20 cellular contexts compared by ENCODE assay signal in the genomic region with DNA sequence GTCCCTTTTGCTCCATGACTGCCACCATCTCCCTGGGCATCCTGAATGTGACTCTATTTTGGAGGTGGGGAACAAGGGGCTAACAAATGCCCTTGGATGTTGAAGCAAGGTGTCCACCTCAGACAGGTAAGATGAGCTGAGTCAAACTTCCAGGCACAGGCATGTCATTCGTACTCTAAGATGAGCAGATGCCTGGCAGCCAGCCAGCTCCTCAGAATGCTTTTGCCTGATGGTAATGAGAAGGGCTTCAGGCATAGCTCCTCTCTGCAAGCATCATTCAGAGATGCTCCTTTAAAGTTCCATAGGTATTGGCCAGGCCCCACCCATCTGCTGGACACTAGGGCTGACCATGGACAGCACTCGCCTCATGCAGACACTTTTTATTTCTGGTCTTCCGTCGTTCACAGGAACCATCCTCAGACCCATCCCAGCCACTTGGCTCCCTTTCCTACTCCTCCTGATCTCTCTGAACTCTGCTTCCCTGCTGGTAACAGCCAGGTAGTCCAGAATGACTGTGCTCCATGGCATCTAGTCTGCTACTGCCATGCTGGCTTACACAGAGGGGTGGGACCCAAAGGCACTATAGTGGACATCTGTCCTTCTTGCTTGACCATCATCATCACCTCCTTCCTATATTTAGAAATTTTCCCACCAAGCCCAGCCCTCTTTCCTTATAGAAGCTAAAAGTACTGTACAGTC.
"Had no signal": no experiment of that assay in that cellular context is flagged by ENCODE, and none has a peak within 500 bp of the region (broad histone marks: within the 10 kb centered on the region; RNA-seq: fewer than 3 reads in every experiment).

No MANE protein-coding gene starts in this region.

- H3K4me3 Mint-ChIP-seq: activated naive CD8-positive, alpha-beta T cell treated with anti-CD3 and anti-CD28 coated beads for 36 hours; endodermal cell; natural killer cell treated with Interleukin-12 subunit alpha and Interleukin-12 subunit beta and Interleukin-15 and Interleukin-18, amount 100 ng/mL, for 72 hours; WTC11 had no signal

- H3K36me3 Mint-ChIP-seq: activated naive CD8-positive, alpha-beta T cell treated with anti-CD3 and anti-CD28 coated beads for 36 hours; natural killer cell treated with Interleukin-12 subunit alpha and Interleukin-12 subunit beta and Interleukin-15 and Interleukin-18, amount 100 ng/mL, for 72 hours; WTC11 had no signal

- H3K9me3 ChIP-seq: left lung, neutrophil, ovary, prostate gland, spleen, thoracic aorta had no signal

- H3K36me3 ChIP-seq: left lung, neutrophil, ovary, prostate gland, spleen, thoracic aorta had no signal

- H3K27me3 Mint-ChIP-seq: activated naive CD8-positive, alpha-beta T cell treated with anti-CD3 and anti-CD28 coated beads for 36 hours had no signal

- H3K4me1 Mint-ChIP-seq: endodermal cell, WTC11 had no signal

- H3K9me3 Mint-ChIP-seq: activated naive CD8-positive, alpha-beta T cell treated with anti-CD3 and anti-CD28 coated beads for 36 hours had no signal

- H3K27ac ChIP-seq: epithelial cell of prostate, left lung, neutrophil, ovary, prostate gland, spleen, thoracic aorta had no signal

- H3K4me3 ChIP-seq: left lung, ovary, prostate gland, spleen, thoracic aorta had no signal

- ATAC-seq: left lung, WTC11 had no signal

- H3K27me3 ChIP-seq: left lung, neutrophil, ovary, spleen had no signal

- H3K27ac Mint-ChIP-seq: activated naive CD8-positive, alpha-beta T cell treated with anti-CD3 and anti-CD28 coated beads for 36 hours; endodermal cell; natural killer cell treated with Interleukin-12 subunit alpha and Interleukin-12 subunit beta and Interleukin-15 and Interleukin-18, amount 100 ng/mL, for 72 hours; WTC11 had no signal

- H3K4me1 ChIP-seq: left lung, prostate gland, spleen had no signal

- DNase-seq: activated CD4-positive, alpha-beta T cell treated with anti-CD3 and anti-CD28 coated beads, Interleukin-2, amount 50 U/mL, for 4 hours; activated naive CD4-positive, alpha-beta T cell treated with Interleukin-2 at 50 U/mL for 16 hours; activated naive CD8-positive, alpha-beta T cell treated with anti-CD3 and anti-CD28 coated beads for 36 hours; activated T-cell treated with anti-CD3 and anti-CD28 coated beads, Interleukin-2, amount 50 U/mL, for 48 hours; cerebellar nuclear complex; cortex of kidney; endodermal cell; kidney; left lung; ovary; spleen; stimulated activated CD4-positive, alpha-beta T cell treated with anti-CD3 and anti-CD28 coated beads, Interleukin-4, amount 100 ng/mL, for 1 hour; stimulated activated naive CD4-positive, alpha-beta T cell treated with Interleukin-2 at 50 U/mL for 16 hours; T1000 had no signal
